In genomic region chr1:190022709-190023108, GRCh38 we compare ENCODE assay signal across 15 cellular contexts.
DNase-seq lines count a peak whose midpoint lies in the region; ATAC-seq and TF ChIP-seq lines count a peak whose summit lies in the region.
"Had no signal": no experiment of that assay in that cellular context is flagged by ENCODE, and none has a peak within 500 bp of the region (broad histone marks: within the 10 kb centered on the region; RNA-seq: fewer than 3 reads in every experiment).

No MANE protein-coding gene starts in this region.

- H3K27me3 Mint-ChIP-seq in natural killer cell (ENCODE audit: low read depth in 2 of 2), result no peaks in the 10 kb centered on the region
- H3K27me3 Mint-ChIP-seq: CD4-positive, CD25-positive, alpha-beta regulatory T cell had no signal

- no peak for TF ChIP-seq EP300 in suprapubic skin (IDR thresholded peaks at IDR 0.05)

- H3K27me3 ChIP-seq in suprapubic skin, result no peaks in the 10 kb centered on the region

- H3K9me3 Mint-ChIP-seq in natural killer cell, result peaks cover 8 to 22% of the 10 kb centered on the region in 2 donors

- 71% methylated on average over 3 of the region's 3 CpGs for WGBS in suprapubic skin

- no peaks in the 10 kb centered on the region for H3K4me1 Mint-ChIP-seq in natural killer cell
- H3K4me1 Mint-ChIP-seq: CD4-positive, CD25-positive, alpha-beta regulatory T cell had no signal

- no peaks in the 10 kb centered on the region for H3K36me3 Mint-ChIP-seq in natural killer cell
- H3K36me3 Mint-ChIP-seq: CD4-positive, CD25-positive, alpha-beta regulatory T cell had no signal

- intact Hi-C loops in natural killer cell (cut with micrococcal nuclease), result no loop called here

- H3K4me1 ChIP-seq in suprapubic skin, result no peaks in the 10 kb centered on the region

- H3K27ac ChIP-seq in suprapubic skin, result no peak overlapping the region

- H3K27ac Mint-ChIP-seq in natural killer cell, result no peak overlapping the region
- H3K27ac Mint-ChIP-seq: CD4-positive, CD25-positive, alpha-beta regulatory T cell had no signal

- ATAC-seq in GM18858 (IDR thresholded peaks at IDR 0.05; ENCODE audit: unreplicated experiment), result peak; percentile 84
- peak; percentile 55 for ATAC-seq in HG03095 (IDR thresholded peaks at IDR 0.05; ENCODE audit: unreplicated experiment)
- no peak for ATAC-seq in natural killer cell
- ATAC-seq: right cardiac atrium had no signal

- no peak overlapping the region for H3K4me3 ChIP-seq in foreskin fibroblast (ENCODE audit: low read depth in 1 of 2, low read length in 2 of 2)
- H3K4me3 ChIP-seq in suprapubic skin, result no peak overlapping the region

- DNase-seq in foreskin fibroblast (peak; percentile 1 to 21), suprapubic skin (ENCODE audit: low spot score in 2 of 2) (no peak), natural killer cell (no peak), NCI-H2171 treated with DMSO at 0.1 percent for 48 hours (lab: John Stamatoyannopoulos, UW) (no peak)
- no peak for DNase-seq in stimulated activated CD4-positive, alpha-beta T cell treated with anti-CD3 and anti-CD28 coated beads, Interleukin-4, amount 100 ng/mL, for 24 hours
- DNase-seq: activated effector memory CD4-positive, alpha-beta T cell treated with anti-CD3 and anti-CD28 coated beads, Interleukin-2, amount 50 U/mL, for 16 hours; CD4-positive, CD25-positive, alpha-beta regulatory T cell; cerebellar nuclear complex; H7; MM.1S; NCI-H526 treated with DMSO at 0.1 percent for 48 hours; right cardiac atrium had no signal

- no peak for TF ChIP-seq CTCF in foreskin fibroblast (IDR thresholded peaks at IDR 0.05; ENCODE audit: low read depth, low read length)
- TF ChIP-seq CTCF in suprapubic skin (IDR thresholded peaks at IDR 0.05), result no peak
- no peak for TF ChIP-seq CTCF in natural killer cell (IDR thresholded peaks at IDR 0.05)

- H3K4me3 Mint-ChIP-seq in natural killer cell, result no peak overlapping the region
- H3K4me3 Mint-ChIP-seq: CD4-positive, CD25-positive, alpha-beta regulatory T cell had no signal

- no peaks in the 10 kb centered on the region for H3K36me3 ChIP-seq in suprapubic skin

- no peak for TF ChIP-seq POLR2A in suprapubic skin (IDR thresholded peaks at IDR 0.05)

- peaks cover 8% of the 10 kb centered on the region for H3K9me3 ChIP-seq in suprapubic skin

TF ChIP-seq in PFSK-1, 5 proteins besides CTCF, POLR2A, EP300 and RAD21:
- TF ChIP-seq REST (IDR thresholded peaks at IDR 0.05; ENCODE audit: insufficient read depth in 1 of 2, low read depth in 2 of 2, low read length in 2 of 2) (no peak), FOXP2 (optimal IDR thresholded peaks at IDR 0.05; ENCODE audit: borderline replicate concordance, extremely low read depth, extremely low read length, insufficient read depth) (no peak), TAF1 (IDR thresholded peaks at IDR 0.05; ENCODE audit: borderline replicate concordance, insufficient read depth, low read length) (no peak), POLR2AphosphoS5 (IDR thresholded peaks at IDR 0.05; ENCODE audit: low read depth, low read length) (no peak), SIN3A (IDR thresholded peaks at IDR 0.05; ENCODE audit: borderline replicate concordance, insufficient read depth, low read length) (0 out of 2 replicates have a peak, but pooled peaks have one; percentile 49)

Comparison
In these comparisons a context has a peak if more than half of its experiments do, and no peak if none do; other contexts are left out.
1. ATAC-seq: peak in GM18858 (single experiment) and HG03095 (single experiment); none in natural killer cell (0 of 3).
2. DNase-seq: peak in foreskin fibroblast (2 of 2); none in suprapubic skin (0 of 2), stimulated activated CD4-positive, alpha-beta T cell treated with anti-CD3 and anti-CD28 coated beads, Interleukin-4, amount 100 ng/mL, for 24 hours (single experiment), natural killer cell (single experiment) and NCI-H2171 treated with DMSO at 0.1 percent for 48 hours (single experiment).